ENCODE assay signal across 8 cellular contexts in genomic region chr3:50652709-50653108, GRCh38. TPM values are rescaled to one million over a fixed set of nuclear protein-coding genes. Genes with fewer than 3 reads are reported as not detected.
DNase-seq lines count a peak whose midpoint lies in the region; ATAC-seq and TF ChIP-seq lines count a peak whose summit lies in the region.

No MANE protein-coding gene starts in this region.

- H3K27me3 Mint-ChIP-seq in activated naive CD4-positive, alpha-beta T cell treated with anti-CD3 and anti-CD28 coated beads, Interleukin-2, amount 10 ng/mL, durations not matched to agents 7 days and 5 days, result no peaks in the 10 kb centered on the region

- TF ChIP-seq CTCF in tibial nerve (IDR thresholded peaks at IDR 0.05), result peak in 2 of 5 experiments; percentile 22 to 33

- CTCF ChIA-PET in activated naive CD4-positive, alpha-beta T cell treated with anti-CD3 and anti-CD28 coated beads, Interleukin-2, amount 10 ng/mL, durations not matched to agents 7 days and 5 days (lab: Charles Lee), result interaction anchor here (0.7 to 9.3 kb wide), 13 partner anchors 9 to 737 kb away, joined by 3 to 147 read pairs (median 5); partner anchors contain the start of genes HEMK1 and MAPKAPK3

- no peak for TF ChIP-seq EP300 in tibial nerve (IDR thresholded peaks at IDR 0.05)

- H3K27me3 ChIP-seq in tibial nerve, result no peaks in the 10 kb centered on the region

- peak; percentile 52 for ATAC-seq in GM18511 (IDR thresholded peaks at IDR 0.05; ENCODE audit: unreplicated experiment)
- ATAC-seq in HG02840 (IDR thresholded peaks at IDR 0.05; ENCODE audit: low FRiP score, unreplicated experiment), result no peak

- no peaks in the 10 kb centered on the region for H3K4me1 ChIP-seq in tibial nerve

- no peak overlapping the region for H3K4me3 Mint-ChIP-seq in activated naive CD4-positive, alpha-beta T cell treated with anti-CD3 and anti-CD28 coated beads, Interleukin-2, amount 10 ng/mL, durations not matched to agents 7 days and 5 days

- H3K36me3 Mint-ChIP-seq in activated naive CD4-positive, alpha-beta T cell treated with anti-CD3 and anti-CD28 coated beads, Interleukin-2, amount 10 ng/mL, durations not matched to agents 7 days and 5 days, result peaks cover 9% of the 10 kb centered on the region

- 60 to 70% methylated on average over 1 to 2 of the region's 2 CpGs for WGBS in tibial nerve, 2 donors

- DNase-seq in RPMI7951 (ENCODE audit: low read depth), result peak; percentile 47
- DNase-seq in activated naive CD4-positive, alpha-beta T cell treated with anti-CD3 and anti-CD28 coated beads, Interleukin-2, amount 10 ng/mL, durations not matched to agents 7 days and 5 days, result peak; percentile 74
- DNase-seq in iPS-NIHi11 (ENCODE audit: low spot score), result peak; percentile 62
- peak; percentile 21 for DNase-seq in stimulated activated CD8-positive, alpha-beta memory T cell treated with anti-CD3 and anti-CD28 coated beads, Interleukin-4, amount 100 ng/mL, for 24 hours (ENCODE audit: low read depth)
- DNase-seq in NCI-H510A (lab: John Stamatoyannopoulos, UW), result no peak
- DNase-seq in tibial nerve (ENCODE audit: low spot score in 2 of 2), result no peak

- H3K27ac Mint-ChIP-seq in activated naive CD4-positive, alpha-beta T cell treated with anti-CD3 and anti-CD28 coated beads, Interleukin-2, amount 10 ng/mL, durations not matched to agents 7 days and 5 days, result no peak overlapping the region

- no peak overlapping the region for H3K4me3 ChIP-seq in tibial nerve

- H3K27ac ChIP-seq in tibial nerve, result no peak overlapping the region

- no peaks in the 10 kb centered on the region for H3K9me3 Mint-ChIP-seq in activated naive CD4-positive, alpha-beta T cell treated with anti-CD3 and anti-CD28 coated beads, Interleukin-2, amount 10 ng/mL, durations not matched to agents 7 days and 5 days

- peaks cover 0 to 21% (median 0%) of the 10 kb centered on the region in 3 donors for H3K36me3 ChIP-seq in tibial nerve

- H3K9me3 ChIP-seq in tibial nerve, result no peaks in the 10 kb centered on the region

- H3K4me1 Mint-ChIP-seq in activated naive CD4-positive, alpha-beta T cell treated with anti-CD3 and anti-CD28 coated beads, Interleukin-2, amount 10 ng/mL, durations not matched to agents 7 days and 5 days, result peaks cover 26% of the 10 kb centered on the region

- TF ChIP-seq POLR2A in tibial nerve (IDR thresholded peaks at IDR 0.05), result no peak

RNA-seq across cellular contexts. Expression of gene DOCK3, which starts 22.0 kb away (rescaled TPM):
- total RNA-seq in RPMI7951 (2014; rRNA removed; shearing (Covaris generic)), result 0.10 and 0.12 TPM in 2 replicates
- total RNA-seq in tibial nerve, result 1 to 10 TPM; 4.0 to 6.3 (median 5.8) TPM

RNA-seq across cellular contexts. Expression of gene MAPKAPK3, which starts 35.8 kb away (rescaled TPM):
- 65.7 and 75.5 TPM in 2 replicates for total RNA-seq in RPMI7951 (2014; rRNA removed; shearing (Covaris generic))
- total RNA-seq in tibial nerve, result 10 to 100 TPM; 17.2 to 53.7 (median 18.0) TPM

RNA-seq across cellular contexts. Expression of gene CISH, which starts 41.1 kb away (rescaled TPM):
- total RNA-seq in RPMI7951 (2014; rRNA removed; shearing (Covaris generic)), result 1.1 and 1.8 TPM in 2 replicates
- total RNA-seq in tibial nerve, result 10 to 100 TPM in 1 of 4 donors, 1 to 10 TPM in 3; 5.5 to 15.5 (median 5.8) TPM

Comparison
In these comparisons a context has a peak if more than half of its experiments do, and no peak if none do; other contexts are left out.
1. DNase-seq: peak in RPMI7951 (single experiment), activated naive CD4-positive, alpha-beta T cell treated with anti-CD3 and anti-CD28 coated beads, Interleukin-2, amount 10 ng/mL, durations not matched to agents 7 days and 5 days (single experiment), iPS-NIHi11 (single experiment) and stimulated activated CD8-positive, alpha-beta memory T cell treated with anti-CD3 and anti-CD28 coated beads, Interleukin-4, amount 100 ng/mL, for 24 hours (single experiment); none in NCI-H510A (single experiment) and tibial nerve (0 of 2).